ENCODE assay signal across 8 cellular contexts in genomic region chr2:203237501-203238238, GRCh38. TPM values are rescaled to one million over a fixed set of nuclear protein-coding genes. Genes with fewer than 3 reads are reported as not detected.
A peak's percentile ranks its signal among the peaks of the same experiment; 100 is the strongest.
DNase-seq lines count a peak whose midpoint lies in the region; ATAC-seq and TF ChIP-seq lines count a peak whose summit lies in the region.

No MANE protein-coding gene starts in this region.

- no peak for TF ChIP-seq CTCF in AG10803 (conservative IDR thresholded peaks at IDR 0.05; ENCODE audit: low read length)
- no peak for TF ChIP-seq CTCF in KMS-11 (conservative IDR thresholded peaks at IDR 0.05; ENCODE audit: low read depth, low read length)
- TF ChIP-seq CTCF in ascending aorta (IDR thresholded peaks at IDR 0.05): no peak

- H3K36me3 ChIP-seq in KMS-11 (ENCODE audit: insufficient read depth) (no peaks in the 10 kb centered on the region), ascending aorta (no peaks in the 10 kb centered on the region)

- H3K4me1 ChIP-seq in KMS-11 (ENCODE audit: low read depth, poor library complexity, severe bottlenecking) (peaks cover 13% of the 10 kb centered on the region), ascending aorta (peaks cover 0 to 16% of the 10 kb centered on the region in 2 donors)

- no peaks in the 10 kb centered on the region for H3K9me3 Mint-ChIP-seq in naive B cell

- peaks cover 19 to 35% (median 23%) of the 10 kb centered on the region in 3 donors for H3K4me1 Mint-ChIP-seq in naive B cell

- no peaks in the 10 kb centered on the region for H3K27me3 ChIP-seq in KMS-11 (ENCODE audit: insufficient read depth, low read depth)
- H3K27me3 ChIP-seq in ascending aorta: no peaks in the 10 kb centered on the region

- intact Hi-C loops in ascending aorta (cut with DNase I): loop anchor here (2.0 to 5.0 kb wide), 4 partner anchors 91 to 605 kb away; partner anchors contain the start of genes ABI2, CARF and FAM117B

- no peak overlapping the region for H3K9ac ChIP-seq in KMS-11

- peaks cover 4 to 7% of the 10 kb centered on the region in 2 donors for H3K36me3 Mint-ChIP-seq in naive B cell

- H4K20me1 ChIP-seq in KMS-11 (ENCODE audit: insufficient read depth): no peaks in the 10 kb centered on the region

- no peaks in the 10 kb centered on the region for H3K9me3 ChIP-seq in ascending aorta

- H3K27ac Mint-ChIP-seq in naive B cell: peak overlapping the region in 5 of 6 donors; percentile 65 to 98 (median 94)

- H3K79me2 ChIP-seq in KMS-11 (ENCODE audit: insufficient read depth, low read depth): peaks cover 12% of the 10 kb centered on the region

- DNase-seq in AG10803 (ENCODE audit: low read depth) (no peak), ascending aorta (ENCODE audit: low spot score in 2 of 2) (no peak), naive B cell (no peak), germinal center (ENCODE audit: low spot score) (no peak)

- peak overlapping the region; percentile 88 to 98 (median 92) for H3K4me3 Mint-ChIP-seq in naive B cell

- H3K27ac ChIP-seq in KMS-11: no peak overlapping the region
- H3K27ac ChIP-seq in ascending aorta: peak overlapping the region in 1 of 2 donors; percentile 96

- peak overlapping the region; percentile 94 for H2AFZ ChIP-seq in KMS-11 (ENCODE audit: low read depth)

- peak overlapping the region; percentile 56; the same call in 1 of the 2 replicates for H3K4me2 ChIP-seq in KMS-11

- no peaks in the 10 kb centered on the region for H3K27me3 Mint-ChIP-seq in naive B cell

- no peak for ATAC-seq in naive B cell (ENCODE audit: low read depth in 2 of 2)
- ATAC-seq in HG02610 (IDR thresholded peaks at IDR 0.05; ENCODE audit: unreplicated experiment): no peak
- ATAC-seq in HG03108 (IDR thresholded peaks at IDR 0.05; ENCODE audit: unreplicated experiment): no peak
- ATAC-seq in GM21381 (IDR thresholded peaks at IDR 0.05; ENCODE audit: unreplicated experiment): no peak

- H3K4me3 ChIP-seq in AG10803 (ENCODE audit: low read length): peak overlapping the region; percentile 75
- no peak overlapping the region for H3K4me3 ChIP-seq in KMS-11 (IDR thresholded peaks at IDR 0.05; ENCODE audit: insufficient read depth, low read depth, low read length)
- H3K4me3 ChIP-seq in ascending aorta: peak overlapping the region; percentile 51 to 72

RNA-seq across cellular contexts. Expression of gene CYP20A1, which starts 1.1 kb away (rescaled TPM):
- 13.6 TPM for total RNA-seq in ascending aorta
- polyA plus RNA-seq in naive B cell (ENCODE audit: low read depth in 6 of 6): 10 to 100 TPM; 15.3 to 34.1 (median 20.6) TPM
